In the genomic region with DNA sequence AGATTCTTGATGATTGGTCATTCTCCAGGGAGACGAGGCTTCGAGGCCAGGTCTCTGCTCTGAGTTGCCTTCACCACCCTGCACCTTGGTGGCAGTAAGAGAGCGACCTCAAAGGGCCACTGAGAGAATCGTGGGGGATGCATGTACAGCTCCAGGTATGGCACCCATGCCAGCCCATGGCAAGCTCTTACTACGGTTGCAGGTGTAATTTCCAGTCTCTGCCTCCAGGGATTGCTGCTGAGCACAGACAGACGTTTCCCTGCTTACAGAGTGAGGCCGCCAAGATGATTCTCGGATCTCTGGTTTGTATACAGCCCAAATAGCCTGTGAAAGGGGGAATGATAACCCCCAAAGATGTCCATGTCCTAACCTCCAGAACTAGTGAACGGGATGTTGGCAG, we compare ENCODE assay signal across 9 cellular contexts. TPM values are rescaled to one million over a fixed set of nuclear protein-coding genes. Genes with fewer than 3 reads are reported as not detected.
DNase-seq lines count a peak whose midpoint lies in the region; ATAC-seq and TF ChIP-seq lines count a peak whose summit lies in the region.
"Had no signal": no experiment of that assay in that cellular context is flagged by ENCODE, and none has a peak within 500 bp of the region (broad histone marks: within the 10 kb centered on the region; RNA-seq: fewer than 3 reads in every experiment).

No MANE protein-coding gene starts in this region.

- H3K27me3 ChIP-seq in kidney epithelial cell (ENCODE audit: control insufficient read depth, insufficient read depth, low read length): no peaks in the 10 kb centered on the region

- DNase-seq in Ammon's horn (ENCODE audit: low spot score) (peak; percentile 42), GM13976 (ENCODE audit: low spot score) (peak; percentile 31), kidney epithelial cell (ENCODE audit: low read depth) (no peak), SK-N-DZ (ENCODE audit: low spot score) (no peak), NCI-H1105 (lab: John Stamatoyannopoulos, UW) (no peak), NCI-H2081 treated with DMSO at 0.1 percent for 48 hours (lab: John Stamatoyannopoulos, UW) (no peak)
- DNase-seq in activated CD4-positive, alpha-beta memory T cell treated with anti-CD3 and anti-CD28 coated beads, Interleukin-2, amount 10 ng/mL, durations not matched to agents 7 days and 5 days: peak; percentile 33
- DNase-seq: activated CD4-positive, alpha-beta T cell treated with anti-CD3 and anti-CD28 coated beads, Interleukin-2, amount 50 U/mL, for 1 hour had no signal

- CTCF ChIA-PET in activated CD4-positive, alpha-beta memory T cell treated with anti-CD3 and anti-CD28 coated beads, Interleukin-2, amount 10 ng/mL, durations not matched to agents 7 days and 5 days (lab: Charles Lee): interaction anchor here (0.8 to 7.6 kb wide), 5 partner anchors 73 to 387 kb away, joined by 3 to 136 read pairs (median 4); no protein-coding TSS in a partner anchor

- in situ Hi-C loops in GM13976 (cut with MboI; ENCODE audit: low sequenced_read_pairs, unreplicated experiment): no loop called here

- H3K4me3 ChIP-seq in kidney epithelial cell (ENCODE audit: low read depth, low read length): no peak overlapping the region

- H3K36me3 ChIP-seq in kidney epithelial cell (ENCODE audit: control insufficient read depth, insufficient read depth, low read length): no peaks in the 10 kb centered on the region

- no peak overlapping the region for H3K4me3 Mint-ChIP-seq in activated CD4-positive, alpha-beta memory T cell treated with anti-CD3 and anti-CD28 coated beads, Interleukin-2, amount 10 ng/mL, durations not matched to agents 7 days and 5 days

- no peaks in the 10 kb centered on the region for H3K36me3 Mint-ChIP-seq in activated CD4-positive, alpha-beta memory T cell treated with anti-CD3 and anti-CD28 coated beads, Interleukin-2, amount 10 ng/mL, durations not matched to agents 7 days and 5 days (ENCODE audit: low read depth)

- peaks cover 26% of the 10 kb centered on the region for H3K27me3 Mint-ChIP-seq in activated CD4-positive, alpha-beta memory T cell treated with anti-CD3 and anti-CD28 coated beads, Interleukin-2, amount 10 ng/mL, durations not matched to agents 7 days and 5 days

- no peaks in the 10 kb centered on the region for H3K9me3 Mint-ChIP-seq in activated CD4-positive, alpha-beta memory T cell treated with anti-CD3 and anti-CD28 coated beads, Interleukin-2, amount 10 ng/mL, durations not matched to agents 7 days and 5 days

- H3K27ac Mint-ChIP-seq in activated CD4-positive, alpha-beta memory T cell treated with anti-CD3 and anti-CD28 coated beads, Interleukin-2, amount 10 ng/mL, durations not matched to agents 7 days and 5 days: no peak overlapping the region

- TF ChIP-seq CTCF in GM13976 (IDR thresholded peaks at IDR 0.05; ENCODE audit: borderline replicate concordance, control extremely low read depth, extremely low read depth, insufficient read depth, missing control alignments) (peak; percentile 33), kidney epithelial cell (IDR thresholded peaks at IDR 0.05; ENCODE audit: insufficient read depth, low read length, poor library complexity, severe bottlenecking) (peak; percentile 25)

- ATAC-seq in HG02973 (IDR thresholded peaks at IDR 0.05; ENCODE audit: unreplicated experiment): no peak

- peaks cover 1% of the 10 kb centered on the region for H3K4me1 Mint-ChIP-seq in activated CD4-positive, alpha-beta memory T cell treated with anti-CD3 and anti-CD28 coated beads, Interleukin-2, amount 10 ng/mL, durations not matched to agents 7 days and 5 days

- POLR2A ChIA-PET in activated CD4-positive, alpha-beta memory T cell treated with anti-CD3 and anti-CD28 coated beads, Interleukin-2, amount 10 ng/mL, durations not matched to agents 7 days and 5 days (lab: Charles Lee): interaction anchor here (1.4 kb wide), 1 partner anchor 249 kb away, joined by 6 read pairs; no protein-coding TSS in a partner anchor

RNA-seq across cellular contexts. Expression of gene DRD5, which starts 16.3 kb away (rescaled TPM):
- not detected for total RNA-seq in activated CD4-positive, alpha-beta memory T cell treated with anti-CD3 and anti-CD28 coated beads, Interleukin-2, amount 10 ng/mL, durations not matched to agents 7 days and 5 days
- not detected in 2 replicates for total RNA-seq in kidney epithelial cell
- polyA plus RNA-seq in SK-N-DZ (2014; cell fraction: cytosol; rRNA removed): not detected in 2 replicates
- polyA plus RNA-seq in SK-N-DZ (2014; cell fraction: nucleus; rRNA removed): not detected in 2 replicates

Comparison
In these comparisons a context has a peak if more than half of its experiments do, and no peak if none do; other contexts are left out.
1. DNase-seq: peak in Ammon's horn (single experiment), GM13976 (single experiment) and activated CD4-positive, alpha-beta memory T cell treated with anti-CD3 and anti-CD28 coated beads, Interleukin-2, amount 10 ng/mL, durations not matched to agents 7 days and 5 days (single experiment); none in kidney epithelial cell (single experiment), SK-N-DZ (single experiment), NCI-H1105 (single experiment) and NCI-H2081 treated with DMSO at 0.1 percent for 48 hours (single experiment).